ENCODE assay signal across 8 cellular contexts in genomic region chr10:118241229-118242137, GRCh38.
DNase-seq lines count a peak whose midpoint lies in the region; ATAC-seq and TF ChIP-seq lines count a peak whose summit lies in the region.

No MANE protein-coding gene starts in this region.

- no peak overlapping the region for H3K27ac Mint-ChIP-seq in activated T-helper 1 cell treated with anti-CD3 and anti-CD28 coated beads, Interleukin-12 subunit alpha, Interleukin-12 subunit beta, Interleukin-2, Interleukin-4 antibody, amounts not matched to agents 30 ng/mL and 10 ng/mL and 1 ng/mL, durations not matched to agents 14 hours and 24 hours and 36 hours
- no peak overlapping the region for H3K27ac Mint-ChIP-seq in neural progenitor cell

- POLR2A ChIA-PET in Panc1 (lab: Charles Lee) = no interaction called here

- CTCF ChIA-PET in Panc1 (lab: Charles Lee) = interaction anchor here (0.7 to 1.3 kb wide), 2 partner anchors 218 to 744 kb away, joined by 3 to 4 read pairs; no protein-coding TSS in a partner anchor

- no peak overlapping the region for H3K9ac ChIP-seq in neural progenitor cell

- no peaks in the 10 kb centered on the region for H4K20me1 ChIP-seq in neural progenitor cell (ENCODE audit: low read depth)

- no peaks in the 10 kb centered on the region for H3K9me3 ChIP-seq in Panc1 (ENCODE audit: control insufficient read depth, insufficient read depth, low read depth, low read length)
- H3K9me3 ChIP-seq in neural progenitor cell (ENCODE audit: low read depth) = no peaks in the 10 kb centered on the region

- no peaks in the 10 kb centered on the region for H3K9me3 Mint-ChIP-seq in activated T-helper 1 cell treated with anti-CD3 and anti-CD28 coated beads, Interleukin-12 subunit alpha, Interleukin-12 subunit beta, Interleukin-2, Interleukin-4 antibody, amounts not matched to agents 30 ng/mL and 10 ng/mL and 1 ng/mL, durations not matched to agents 14 hours and 24 hours and 36 hours
- H3K9me3 Mint-ChIP-seq in neural progenitor cell = peaks cover 3% of the 10 kb centered on the region

- no peaks in the 10 kb centered on the region for H3K4me1 Mint-ChIP-seq in activated T-helper 1 cell treated with anti-CD3 and anti-CD28 coated beads, Interleukin-12 subunit alpha, Interleukin-12 subunit beta, Interleukin-2, Interleukin-4 antibody, amounts not matched to agents 30 ng/mL and 10 ng/mL and 1 ng/mL, durations not matched to agents 14 hours and 24 hours and 36 hours (ENCODE audit: low read depth)
- H3K4me1 Mint-ChIP-seq in neural progenitor cell = peaks cover 34% of the 10 kb centered on the region

- H3K27ac ChIP-seq in Panc1 (ENCODE audit: low read length) (no peak overlapping the region), neural progenitor cell (no peak overlapping the region), substantia nigra (ENCODE audit: low read depth, low read length, poor library complexity, severe bottlenecking) (no peak overlapping the region)

- intact Hi-C loops in Panc1 (cut with micrococcal nuclease; ENCODE audit: unreplicated experiment) = loop anchor here (2.0 to 10.0 kb wide), 4 partner anchors 197 to 745 kb away; partner anchors contain the start of gene RAB11FIP2
- intact Hi-C loops in activated T-helper 1 cell treated with anti-CD3 and anti-CD28 coated beads, Interleukin-12 subunit alpha, Interleukin-12 subunit beta, Interleukin-2, Interleukin-4 antibody, amounts not matched to agents 30 ng/mL and 10 ng/mL and 1 ng/mL, durations not matched to agents 14 hours and 24 hours and 36 hours (cut with micrococcal nuclease) = loop anchor here (1.0 to 10.0 kb wide), 5 partner anchors 381 to 1077 kb away; no protein-coding TSS in a partner anchor

- H3K79me2 ChIP-seq in neural progenitor cell (ENCODE audit: low read depth) = no peaks in the 10 kb centered on the region

- H3K36me3 ChIP-seq in Panc1 (ENCODE audit: control insufficient read depth, insufficient read depth, low read length) = no peaks in the 10 kb centered on the region
- no peaks in the 10 kb centered on the region for H3K36me3 ChIP-seq in neural progenitor cell

- peak overlapping the region; percentile 73 for H3K4me2 ChIP-seq in neural progenitor cell

- H2AFZ ChIP-seq in neural progenitor cell (replicated peaks) = peak overlapping the region; percentile 80

- DNase-seq in EL (peak; percentile 67), KBM-7 (peak; percentile 71), Panc1 (ENCODE audit: low read depth, low spot score) (peak; percentile 80), fibroblast of villous mesenchyme (ENCODE audit: low read depth) (peak; percentile 84), neural progenitor cell (ENCODE audit: low spot score) (peak; percentile 90), substantia nigra (lab: John Stamatoyannopoulos, UW) (peak in 42 of 49 donors; percentile 1 to 76 (median 47))
- peak; percentile 43 for DNase-seq in activated T-helper 1 cell treated with anti-CD3 and anti-CD28 coated beads, Interleukin-12 subunit alpha, Interleukin-12 subunit beta, Interleukin-2, Interleukin-4 antibody, amounts not matched to agents 30 ng/mL and 10 ng/mL and 1 ng/mL, durations not matched to agents 14 hours and 24 hours and 36 hours (ENCODE audit: low spot score)

- H3K27me3 ChIP-seq in Panc1 (ENCODE audit: control insufficient read depth, insufficient read depth, low read length) (peaks cover 68% of the 10 kb centered on the region), neural progenitor cell (peaks cover 17% of the 10 kb centered on the region)

- H3K4me3 ChIP-seq in Panc1 (ENCODE audit: low read depth in 2 of 2, low read length in 2 of 2) (no peak overlapping the region), fibroblast of villous mesenchyme (ENCODE audit: low read depth, low read length) (no peak overlapping the region), neural progenitor cell (peak overlapping the region; percentile 31)

- in situ Hi-C loops in KBM-7 (cut with MboI; ENCODE audit: low pct_unique_long_range_greater_than_20kb, low sequenced_read_pairs) (loop anchor here (25.0 kb wide), 1 partner anchor 704 kb away; the partner anchor contains the start of gene EMX2), Panc1 (cut with HindIII; ENCODE audit: low pct_unique_long_range_greater_than_20kb, low sequenced_read_pairs) (no loop called here)

- peak; percentile 95 for TF ChIP-seq CTCF in Panc1 (IDR thresholded peaks at IDR 0.05)
- TF ChIP-seq CTCF in fibroblast of villous mesenchyme (IDR thresholded peaks at IDR 0.05; ENCODE audit: insufficient read depth, low read depth, low read length) = peak; percentile 94
- TF ChIP-seq CTCF in neural progenitor cell (IDR thresholded peaks at IDR 0.05) = peak; percentile 98

- peak; percentile 88 for ATAC-seq in Panc1
- ATAC-seq in GM18517 (IDR thresholded peaks at IDR 0.05; ENCODE audit: unreplicated experiment) = no peak

- H3K36me3 Mint-ChIP-seq in activated T-helper 1 cell treated with anti-CD3 and anti-CD28 coated beads, Interleukin-12 subunit alpha, Interleukin-12 subunit beta, Interleukin-2, Interleukin-4 antibody, amounts not matched to agents 30 ng/mL and 10 ng/mL and 1 ng/mL, durations not matched to agents 14 hours and 24 hours and 36 hours (ENCODE audit: low read depth) = no peaks in the 10 kb centered on the region
- H3K36me3 Mint-ChIP-seq in neural progenitor cell = no peaks in the 10 kb centered on the region

- BruUV-seq in Panc1 (replicated peaks; lab: Mats Ljungman, UMichigan) = no TSS peak

- H3K27me3 Mint-ChIP-seq in activated T-helper 1 cell treated with anti-CD3 and anti-CD28 coated beads, Interleukin-12 subunit alpha, Interleukin-12 subunit beta, Interleukin-2, Interleukin-4 antibody, amounts not matched to agents 30 ng/mL and 10 ng/mL and 1 ng/mL, durations not matched to agents 14 hours and 24 hours and 36 hours (ENCODE audit: insufficient read depth) = peaks cover 16% of the 10 kb centered on the region
- H3K27me3 Mint-ChIP-seq in neural progenitor cell (ENCODE audit: insufficient read depth, low read depth) = peaks cover 11% of the 10 kb centered on the region

- H3K4me1 ChIP-seq in Panc1 (ENCODE audit: control insufficient read depth, insufficient read depth, low read length) = peaks cover 5% of the 10 kb centered on the region
- H3K4me1 ChIP-seq in neural progenitor cell = peaks cover 56% of the 10 kb centered on the region

- peaks cover 20% of the 10 kb centered on the region for H3F3A ChIP-seq in neural progenitor cell (ENCODE audit: low read depth)

- H3K4me3 Mint-ChIP-seq in activated T-helper 1 cell treated with anti-CD3 and anti-CD28 coated beads, Interleukin-12 subunit alpha, Interleukin-12 subunit beta, Interleukin-2, Interleukin-4 antibody, amounts not matched to agents 30 ng/mL and 10 ng/mL and 1 ng/mL, durations not matched to agents 14 hours and 24 hours and 36 hours = no peak overlapping the region
- peak overlapping the region; percentile 68 for H3K4me3 Mint-ChIP-seq in neural progenitor cell
